15 cellular contexts compared by ENCODE assay signal in the genomic region with DNA sequence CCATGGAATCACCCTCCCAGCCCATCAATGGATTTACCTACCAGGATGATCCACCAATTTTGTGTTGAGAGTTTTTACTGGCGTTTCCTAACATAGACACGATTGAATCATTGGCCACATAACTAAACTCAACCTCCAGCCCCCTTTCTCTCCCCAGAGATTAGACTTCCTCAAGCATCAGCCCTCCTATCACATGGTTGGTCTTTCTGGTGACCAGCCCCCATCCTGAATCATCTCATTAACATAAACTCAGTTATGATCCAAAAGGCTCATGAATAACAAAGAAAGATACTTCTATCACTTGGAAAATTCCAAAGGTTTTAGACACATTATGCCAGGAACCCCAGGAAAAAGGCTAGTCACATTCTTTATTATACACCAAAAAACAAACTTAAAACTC. TPM values are rescaled to one million over a fixed set of nuclear protein-coding genes. Genes with fewer than 3 reads are reported as not detected.
DNase-seq lines count a peak whose midpoint lies in the region; ATAC-seq, FAIRE-seq and TF ChIP-seq lines count a peak whose summit lies in the region.
"Had no signal": no experiment of that assay in that cellular context is flagged by ENCODE, and none has a peak within 500 bp of the region (broad histone marks: within the 10 kb centered on the region; RNA-seq: fewer than 3 reads in every experiment).

No MANE protein-coding gene starts in this region.

- H3K9me3 ChIP-seq in HEK293 (ENCODE audit: control insufficient read depth, insufficient read depth, low read depth, low read length): no peaks in the 10 kb centered on the region
- H3K9me3 ChIP-seq in astrocyte (ENCODE audit: insufficient read depth, low read depth, low read length): no peaks in the 10 kb centered on the region
- H3K9me3 ChIP-seq in left lung: no peaks in the 10 kb centered on the region
- H3K9me3 ChIP-seq: esophagus squamous epithelium had no signal

- H3K27me3 ChIP-seq in ACC112 (ENCODE audit: insufficient read depth, low read length): no peaks in the 10 kb centered on the region
- no peaks in the 10 kb centered on the region for H3K27me3 ChIP-seq in astrocyte (ENCODE audit: insufficient read depth, low read length)
- H3K27me3 ChIP-seq in left lung: no peaks in the 10 kb centered on the region
- H3K27me3 ChIP-seq: esophagus squamous epithelium, neural progenitor cell had no signal

- CTCF ChIA-PET in HEK293 (lab: Yijun Ruan, JAX): interaction anchor here (0.6 kb wide), 1 partner anchor 142 kb away, joined by 3 read pairs; no protein-coding TSS in a partner anchor

- FAIRE-seq in astrocyte (lab: Jason Lieb, UNC): peak; percentile 32

- no peak for ATAC-seq in left lung
- ATAC-seq: stimulated activated naive CD8-positive, alpha-beta T cell treated with anti-CD3 and anti-CD28 coated beads, Interleukin-15, amount 100 ng/mL, for 72 hours had no signal

- H3K4me1 ChIP-seq in ACC112 (ENCODE audit: control insufficient read depth, insufficient read depth, low read length, unreplicated experiment) (peaks cover 21% of the 10 kb centered on the region), HEK293 (ENCODE audit: control insufficient read depth, insufficient read depth, low read length) (peaks cover 5% of the 10 kb centered on the region), astrocyte (ENCODE audit: insufficient read depth, low read length) (peaks cover 13% of the 10 kb centered on the region), left lung (no peaks in the 10 kb centered on the region)
- H3K4me1 ChIP-seq: neural progenitor cell had no signal

- peak overlapping the region; percentile 56 for H3K27ac ChIP-seq in ACC112 (ENCODE audit: low read depth, low read length)
- no peak overlapping the region for H3K27ac ChIP-seq in HEK293 (ENCODE audit: extremely low read depth, low read depth, low read length)
- peak overlapping the region; percentile 65 for H3K27ac ChIP-seq in astrocyte (ENCODE audit: low read depth, low read length)
- H3K27ac ChIP-seq in left lung: no peak overlapping the region
- H3K27ac ChIP-seq: esophagus squamous epithelium, neural progenitor cell had no signal

- H3K79me2 ChIP-seq in ACC112 (ENCODE audit: control insufficient read depth, insufficient read depth, low read length, unreplicated experiment) (peaks cover 19% of the 10 kb centered on the region), astrocyte (ENCODE audit: insufficient read depth, low read length) (peaks cover 81% of the 10 kb centered on the region)

- peak overlapping the region; percentile 56 for H3K4me2 ChIP-seq in astrocyte (ENCODE audit: low read length)
- H3K4me2 ChIP-seq: neural progenitor cell had no signal

- H3K4me3 ChIP-seq in ACC112 (ENCODE audit: low read depth, low read length) (no peak overlapping the region), HEK293 (ENCODE audit: low read depth, low read length) (no peak overlapping the region), astrocyte (ENCODE audit: insufficient read depth, low read depth, low read length) (no peak overlapping the region), left lung (no peak overlapping the region)
- H3K4me3 ChIP-seq: esophagus squamous epithelium, neural progenitor cell had no signal

- peaks cover 3% of the 10 kb centered on the region for H3K4me1 Mint-ChIP-seq in astrocyte (ENCODE audit: low read depth, unreplicated experiment)

- TF ChIP-seq CTCF in HEK293 (tag by site-specific recombination; IDR thresholded peaks at IDR 0.05) (no peak), astrocyte (IDR thresholded peaks at IDR 0.05; ENCODE audit: insufficient read depth, low read depth, low read length) (no peak), left lung (IDR thresholded peaks at IDR 0.05) (no peak)

- intact Hi-C loops in left lung (cut with DNase I): no loop called here

- peaks cover 3% of the 10 kb centered on the region for H4K20me1 ChIP-seq in astrocyte (ENCODE audit: insufficient read depth, low read length)

- POLR2A ChIA-PET in HEK293 (lab: Yijun Ruan, JAX): no interaction called here

- H2AFZ ChIP-seq in ACC112 (ENCODE audit: low read length, unreplicated experiment) (peak overlapping the region; percentile 39), astrocyte (ENCODE audit: low read depth, low read length) (peak overlapping the region; percentile 43)
- H2AFZ ChIP-seq: neural progenitor cell had no signal

- peaks cover 2% of the 10 kb centered on the region for H3K36me3 Mint-ChIP-seq in astrocyte (ENCODE audit: low read depth, unreplicated experiment)

- no peak overlapping the region for H3K27ac Mint-ChIP-seq in astrocyte (ENCODE audit: unreplicated experiment)
- H3K27ac Mint-ChIP-seq: neural progenitor cell; stimulated activated naive CD8-positive, alpha-beta T cell treated with anti-CD3 and anti-CD28 coated beads, Interleukin-15, amount 100 ng/mL, for 72 hours had no signal

- no peaks in the 10 kb centered on the region for H3K9me3 Mint-ChIP-seq in astrocyte (ENCODE audit: unreplicated experiment)
- H3K9me3 Mint-ChIP-seq: neural progenitor cell; stimulated activated naive CD8-positive, alpha-beta T cell treated with anti-CD3 and anti-CD28 coated beads, Interleukin-15, amount 100 ng/mL, for 72 hours had no signal

- H3K9ac ChIP-seq in astrocyte (ENCODE audit: low read length): peak overlapping the region; percentile 17
- H3K9ac ChIP-seq: neural progenitor cell had no signal

- no peaks in the 10 kb centered on the region for H3K27me3 Mint-ChIP-seq in astrocyte (ENCODE audit: low read depth, unreplicated experiment)
- H3K27me3 Mint-ChIP-seq: stimulated activated naive CD8-positive, alpha-beta T cell treated with anti-CD3 and anti-CD28 coated beads, Interleukin-15, amount 100 ng/mL, for 72 hours had no signal

- DNase-seq in astrocyte (ENCODE audit: low read depth) (peak; percentile 95), kidney glomerular epithelial cell (lab: John Stamatoyannopoulos, UW) (peak; percentile 7), SIG-M5 (lab: John Stamatoyannopoulos, UW) (no peak), left lung (no peak), NCI-H510A (lab: John Stamatoyannopoulos, UW) (no peak)
- DNase-seq in effector CD8-positive, alpha-beta T cell (lab: John Stamatoyannopoulos, UW): no peak
- DNase-seq: activated T-cell treated with anti-CD3 and anti-CD28 coated beads, Interleukin-2, amount 50 U/mL, for 1 hour; central memory CD4-positive, alpha-beta T cell; esophagus squamous epithelium; KG1; left cardiac atrium; stimulated activated naive CD8-positive, alpha-beta T cell treated with anti-CD3 and anti-CD28 coated beads, Interleukin-15, amount 100 ng/mL, for 72 hours had no signal

- H3K36me3 ChIP-seq in ACC112 (ENCODE audit: insufficient read depth, low read length): no peaks in the 10 kb centered on the region
- H3K36me3 ChIP-seq in HEK293 (ENCODE audit: control insufficient read depth in 2 of 2, insufficient read depth in 1 of 2, low read length in 2 of 2): no peaks in the 10 kb centered on the region
- H3K36me3 ChIP-seq in astrocyte (ENCODE audit: insufficient read depth, low read length): no peaks in the 10 kb centered on the region
- no peaks in the 10 kb centered on the region for H3K36me3 ChIP-seq in left lung
- H3K36me3 ChIP-seq: neural progenitor cell had no signal

- H3K4me3 Mint-ChIP-seq in astrocyte (ENCODE audit: unreplicated experiment): no peak overlapping the region
- H3K4me3 Mint-ChIP-seq: neural progenitor cell; stimulated activated naive CD8-positive, alpha-beta T cell treated with anti-CD3 and anti-CD28 coated beads, Interleukin-15, amount 100 ng/mL, for 72 hours had no signal

TF ChIP-seq in HEK293, 187 proteins besides CTCF, POLR2A, EP300 and RAD21:
- TF ChIP-seq, protein P1, sequence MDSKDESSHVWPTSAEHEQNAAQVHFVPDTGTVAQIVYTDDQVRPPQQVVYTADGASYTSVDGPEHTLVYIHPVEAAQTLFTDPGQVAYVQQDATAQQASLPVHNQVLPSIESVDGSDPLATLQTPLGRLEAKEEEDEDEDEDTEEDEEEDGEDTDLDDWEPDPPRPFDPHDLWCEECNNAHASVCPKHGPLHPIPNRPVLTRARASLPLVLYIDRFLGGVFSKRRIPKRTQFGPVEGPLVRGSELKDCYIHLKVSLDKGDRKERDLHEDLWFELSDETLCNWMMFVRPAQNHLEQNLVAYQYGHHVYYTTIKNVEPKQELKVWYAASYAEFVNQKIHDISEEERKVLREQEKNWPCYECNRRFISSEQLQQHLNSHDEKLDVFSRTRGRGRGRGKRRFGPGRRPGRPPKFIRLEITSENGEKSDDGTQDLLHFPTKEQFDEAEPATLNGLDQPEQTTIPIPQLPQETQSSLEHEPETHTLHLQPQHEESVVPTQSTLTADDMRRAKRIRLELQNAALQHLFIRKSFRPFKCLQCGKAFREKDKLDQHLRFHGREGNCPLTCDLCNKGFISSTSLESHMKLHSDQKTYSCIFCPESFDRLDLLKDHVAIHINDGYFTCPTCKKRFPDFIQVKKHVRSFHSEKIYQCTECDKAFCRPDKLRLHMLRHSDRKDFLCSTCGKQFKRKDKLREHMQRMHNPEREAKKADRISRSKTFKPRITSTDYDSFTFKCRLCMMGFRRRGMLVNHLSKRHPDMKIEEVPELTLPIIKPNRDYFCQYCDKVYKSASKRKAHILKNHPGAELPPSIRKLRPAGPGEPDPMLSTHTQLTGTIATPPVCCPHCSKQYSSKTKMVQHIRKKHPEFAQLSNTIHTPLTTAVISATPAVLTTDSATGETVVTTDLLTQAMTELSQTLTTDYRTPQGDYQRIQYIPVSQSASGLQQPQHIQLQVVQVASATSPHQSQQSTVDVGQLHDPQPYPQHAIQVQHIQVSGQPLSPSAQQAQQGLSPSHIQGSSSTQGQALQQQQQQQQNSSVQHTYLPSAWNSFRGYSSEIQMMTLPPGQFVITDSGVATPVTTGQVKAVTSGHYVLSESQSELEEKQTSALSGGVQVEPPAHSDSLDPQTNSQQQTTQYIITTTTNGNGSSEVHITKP (tag by site-specific recombination; IDR thresholded peaks at IDR 0.05): peak; percentile 31; the same call in 1 of the 2 replicates
- TF ChIP-seq, protein P2, sequence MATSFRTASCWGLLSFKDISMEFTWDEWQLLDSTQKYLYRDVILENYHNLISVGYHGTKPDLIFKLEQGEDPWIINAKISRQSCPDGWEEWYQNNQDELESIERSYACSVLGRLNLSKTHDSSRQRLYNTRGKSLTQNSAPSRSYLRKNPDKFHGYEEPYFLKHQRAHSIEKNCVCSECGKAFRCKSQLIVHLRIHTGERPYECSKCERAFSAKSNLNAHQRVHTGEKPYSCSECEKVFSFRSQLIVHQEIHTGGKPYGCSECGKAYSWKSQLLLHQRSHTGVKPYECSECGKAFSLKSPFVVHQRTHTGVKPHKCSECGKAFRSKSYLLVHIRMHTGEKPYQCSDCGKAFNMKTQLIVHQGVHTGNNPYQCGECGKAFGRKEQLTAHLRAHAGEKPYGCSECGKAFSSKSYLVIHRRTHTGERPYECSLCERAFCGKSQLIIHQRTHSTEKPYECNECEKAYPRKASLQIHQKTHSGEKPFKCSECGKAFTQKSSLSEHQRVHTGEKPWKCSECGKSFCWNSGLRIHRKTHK (tag by site-specific recombination; IDR thresholded peaks at IDR 0.05): no peak
TF ChIP-seq in HEK293: peak in this region for 1.

RNA-seq across cellular contexts. Expression of a gene that starts 21.2 kb away (rescaled TPM):
- total RNA-seq in astrocyte: 52.5 and 55.5 TPM in 2 replicates
- 10 to 100 TPM; 50.2 to 58.1 TPM for total RNA-seq in left lung

Comparison
In these comparisons a context has a peak if more than half of its experiments do, and no peak if none do; other contexts are left out.
1. H3K27ac ChIP-seq: peak in ACC112 (single experiment) and astrocyte (single experiment); none in HEK293 (single experiment) and left lung (0 of 2).
2. DNase-seq: peak in astrocyte (single experiment) and kidney glomerular epithelial cell (single experiment); none in SIG-M5 (single experiment), left lung (0 of 2), NCI-H510A (single experiment) and effector CD8-positive, alpha-beta T cell (single experiment).